Comparison of ENCODE assay signal across 13 cellular contexts in the genomic region with DNA sequence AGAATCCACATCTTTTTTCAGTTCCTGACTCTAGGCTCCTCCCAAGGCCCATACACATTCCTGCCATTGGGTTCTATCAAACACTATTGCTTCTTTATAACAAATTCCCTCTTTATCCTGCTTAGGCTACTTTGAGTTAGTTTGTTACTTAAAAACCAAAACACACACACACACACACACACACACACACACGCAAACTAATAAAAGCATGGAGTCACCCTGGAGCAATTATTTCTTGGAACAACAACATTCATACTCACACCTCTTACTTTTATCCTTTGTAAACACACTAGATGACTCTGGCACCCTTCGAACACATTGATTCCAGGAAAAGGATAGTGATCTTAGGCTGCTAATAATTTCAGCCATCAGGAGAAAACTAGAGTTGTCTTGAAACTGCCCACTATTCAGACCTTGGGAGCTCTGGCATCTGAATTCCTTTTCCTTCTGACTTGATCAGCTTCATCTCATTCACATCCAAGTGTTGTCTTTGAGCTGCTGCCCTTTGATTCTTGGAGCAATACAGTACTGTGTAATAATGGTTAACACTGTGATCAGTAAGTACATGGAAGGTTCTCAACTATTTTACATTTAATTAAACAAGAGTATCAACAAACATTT. TPM values are rescaled to one million over a fixed set of nuclear protein-coding genes. Genes with fewer than 3 reads are reported as not detected.
DNase-seq lines count a peak whose midpoint lies in the region; ATAC-seq and TF ChIP-seq lines count a peak whose summit lies in the region.
"Had no signal": no experiment of that assay in that cellular context is flagged by ENCODE, and none has a peak within 500 bp of the region (broad histone marks: within the 10 kb centered on the region; RNA-seq: fewer than 3 reads in every experiment).

No MANE protein-coding gene starts in this region.

- peak overlapping the region; percentile 78 for H3K27ac Mint-ChIP-seq in WTC11
- no peak overlapping the region for H3K27ac Mint-ChIP-seq in activated CD8-positive, alpha-beta T cell treated with anti-CD3 and anti-CD28 coated beads for 36 hours
- H3K27ac Mint-ChIP-seq: activated T-helper 2 cell treated with anti-CD3 and anti-CD28 coated beads, Interferon-gamma antibody, Interleukin-2, Interleukin-4, amounts not matched to agents 10 μg/mL and 5 μg/mL and 100 μg/mL, durations not matched to agents 14 hours and 24 hours and 36 hours; T-helper 2 cell treated with Interferon-gamma antibody and Interleukin-4, amounts not matched to agents 5 μg/mL and 100 μg/mL, for 36 hours had no signal

- ATAC-seq in WTC11 (no peak), GM21723 (IDR thresholded peaks at IDR 0.05; ENCODE audit: unreplicated experiment) (no peak)
- no peak for ATAC-seq in activated CD8-positive, alpha-beta T cell treated with anti-CD3 and anti-CD28 coated beads for 36 hours

- CTCF ChIA-PET in WTC11 (lab: Charles Lee) = no interaction called here
- CTCF ChIA-PET in activated CD8-positive, alpha-beta T cell treated with anti-CD3 and anti-CD28 coated beads for 36 hours (lab: Charles Lee) = no interaction called here

- H3K27me3 ChIP-seq in sigmoid colon = no peaks in the 10 kb centered on the region
- no peaks in the 10 kb centered on the region for H3K27me3 ChIP-seq in testis

- H3K9me3 ChIP-seq in sigmoid colon (no peaks in the 10 kb centered on the region), testis (no peaks in the 10 kb centered on the region)

- in situ Hi-C loops in G401 (cut with HindIII; ENCODE audit: low sequenced_read_pairs) = no loop called here

- WGBS in sigmoid colon, 2 donors = 33 to 65% methylated on average over 2 of the region's 2 CpGs
- 61 to 77% methylated on average over 2 of the region's 2 CpGs for WGBS in testis, 2 donors

- H3K36me3 ChIP-seq in sigmoid colon (no peaks in the 10 kb centered on the region), testis (ENCODE audit: low read depth, missing control alignments) (no peaks in the 10 kb centered on the region)

- no peaks in the 10 kb centered on the region for H3K9me3 Mint-ChIP-seq in WTC11
- no peaks in the 10 kb centered on the region for H3K9me3 Mint-ChIP-seq in activated CD8-positive, alpha-beta T cell treated with anti-CD3 and anti-CD28 coated beads for 36 hours
- H3K9me3 Mint-ChIP-seq: activated T-helper 2 cell treated with anti-CD3 and anti-CD28 coated beads, Interferon-gamma antibody, Interleukin-2, Interleukin-4, amounts not matched to agents 10 μg/mL and 5 μg/mL and 100 μg/mL, durations not matched to agents 14 hours and 24 hours and 36 hours; T-helper 2 cell treated with Interferon-gamma antibody and Interleukin-4, amounts not matched to agents 5 μg/mL and 100 μg/mL, for 36 hours had no signal

- no peak for TF ChIP-seq POLR2A in sigmoid colon (IDR thresholded peaks at IDR 0.05)
- TF ChIP-seq POLR2A in testis (IDR thresholded peaks at IDR 0.05) = no peak

- H3K4me1 Mint-ChIP-seq in WTC11 = peaks cover 18% of the 10 kb centered on the region
- H3K4me1 Mint-ChIP-seq in activated CD8-positive, alpha-beta T cell treated with anti-CD3 and anti-CD28 coated beads for 36 hours (ENCODE audit: low read depth) = peaks cover 11% of the 10 kb centered on the region

- POLR2A ChIA-PET in WTC11 (lab: Charles Lee) = no interaction called here
- POLR2A ChIA-PET in activated CD8-positive, alpha-beta T cell treated with anti-CD3 and anti-CD28 coated beads for 36 hours (lab: Charles Lee) = no interaction called here

- H3K27ac ChIP-seq in sigmoid colon (peak overlapping the region; percentile 77 to 79 (median 78)), testis (no peak overlapping the region)

- H3K4me3 ChIP-seq in foreskin fibroblast (ENCODE audit: low read depth in 1 of 2, low read length in 2 of 2) (no peak overlapping the region), sigmoid colon (no peak overlapping the region), testis (no peak overlapping the region)

- H3K36me3 Mint-ChIP-seq in WTC11 = 0 out of 2 replicates have a peak, but pooled peaks cover 4% of the 10 kb centered on the region
- peaks cover 2% of the 10 kb centered on the region for H3K36me3 Mint-ChIP-seq in activated CD8-positive, alpha-beta T cell treated with anti-CD3 and anti-CD28 coated beads for 36 hours (ENCODE audit: low read depth)

- TF ChIP-seq CTCF in WTC11 (IDR thresholded peaks at IDR 0.05) (no peak), foreskin fibroblast (IDR thresholded peaks at IDR 0.05; ENCODE audit: low read depth, low read length) (no peak), sigmoid colon (IDR thresholded peaks at IDR 0.05) (no peak), testis (IDR thresholded peaks at IDR 0.05) (no peak)
- TF ChIP-seq CTCF in activated CD8-positive, alpha-beta T cell treated with anti-CD3 and anti-CD28 coated beads for 36 hours (IDR thresholded peaks at IDR 0.05) = no peak

- DNase-seq in G401 (ENCODE audit: low spot score) = peak; percentile 37
- no peak for DNase-seq in WTC11 (ENCODE audit: low spot score)
- DNase-seq in foreskin fibroblast = peak; percentile 33 to 61
- DNase-seq in sigmoid colon = no peak
- no peak for DNase-seq in NCI-H1694 (lab: John Stamatoyannopoulos, UW)
- no peak for DNase-seq in testis
- no peak for DNase-seq in activated CD8-positive, alpha-beta T cell treated with anti-CD3 and anti-CD28 coated beads for 36 hours
- DNase-seq: DND-41, NCI-H1436 treated with DMSO at 0.1 percent for 48 hours, posterior cingulate gyrus had no signal

- no peak for TF ChIP-seq EP300 in sigmoid colon (IDR thresholded peaks at IDR 0.05)

- H3K4me1 ChIP-seq in sigmoid colon = peaks cover 0 to 15% (median 10%) of the 10 kb centered on the region in 4 donors
- H3K4me1 ChIP-seq in testis = peaks cover 7% of the 10 kb centered on the region

- intact Hi-C loops in sigmoid colon (cut with DNase I) (no loop called here), testis (cut with DNase I; ENCODE audit: low total_unique reads) (no loop called here)
- intact Hi-C loops in activated CD8-positive, alpha-beta T cell treated with anti-CD3 and anti-CD28 coated beads for 36 hours (cut with micrococcal nuclease) = no loop called here

- H3K4me3 Mint-ChIP-seq in WTC11 = no peak overlapping the region
- H3K4me3 Mint-ChIP-seq in activated CD8-positive, alpha-beta T cell treated with anti-CD3 and anti-CD28 coated beads for 36 hours = no peak overlapping the region
- H3K4me3 Mint-ChIP-seq: T-helper 2 cell treated with Interferon-gamma antibody and Interleukin-4, amounts not matched to agents 5 μg/mL and 100 μg/mL, for 36 hours had no signal

- no peaks in the 10 kb centered on the region for H3K27me3 Mint-ChIP-seq in WTC11 (ENCODE audit: low read depth)
- no peaks in the 10 kb centered on the region for H3K27me3 Mint-ChIP-seq in activated CD8-positive, alpha-beta T cell treated with anti-CD3 and anti-CD28 coated beads for 36 hours

TF ChIP-seq in WTC11, 78 proteins besides CTCF, POLR2A, EP300 and RAD21 (continues in another document):
- TF ChIP-seq ZNF232 (CRISPR knock-in tag; IDR thresholded peaks at IDR 0.05) (no peak), RELA (CRISPR knock-in tag; IDR thresholded peaks at IDR 0.05; ENCODE audit: borderline replicate concordance) (no peak), FOXJ3 (CRISPR knock-in tag; IDR thresholded peaks at IDR 0.05; ENCODE audit: borderline replicate concordance) (no peak), SMAD3 (CRISPR knock-in tag; IDR thresholded peaks at IDR 0.05; ENCODE audit: borderline replicate concordance) (no peak), PRRX2 (CRISPR knock-in tag; IDR thresholded peaks at IDR 0.05) (no peak), SP1 (CRISPR knock-in tag; conservative IDR thresholded peaks at IDR 0.05) (no peak), JUN (CRISPR knock-in tag; IDR thresholded peaks at IDR 0.05) (no peak), TP53 (CRISPR knock-in tag; IDR thresholded peaks at IDR 0.05) (no peak), CREB1 (CRISPR knock-in tag; IDR thresholded peaks at IDR 0.05) (no peak), NR2C2 (CRISPR knock-in tag; IDR thresholded peaks at IDR 0.05) (no peak)
- TF ChIP-seq, protein P1, sequence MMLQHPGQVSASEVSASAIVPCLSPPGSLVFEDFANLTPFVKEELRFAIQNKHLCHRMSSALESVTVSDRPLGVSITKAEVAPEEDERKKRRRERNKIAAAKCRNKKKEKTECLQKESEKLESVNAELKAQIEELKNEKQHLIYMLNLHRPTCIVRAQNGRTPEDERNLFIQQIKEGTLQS (CRISPR knock-in tag; conservative IDR thresholded peaks at IDR 0.05) = no peak
- TF ChIP-seq, protein P2, sequence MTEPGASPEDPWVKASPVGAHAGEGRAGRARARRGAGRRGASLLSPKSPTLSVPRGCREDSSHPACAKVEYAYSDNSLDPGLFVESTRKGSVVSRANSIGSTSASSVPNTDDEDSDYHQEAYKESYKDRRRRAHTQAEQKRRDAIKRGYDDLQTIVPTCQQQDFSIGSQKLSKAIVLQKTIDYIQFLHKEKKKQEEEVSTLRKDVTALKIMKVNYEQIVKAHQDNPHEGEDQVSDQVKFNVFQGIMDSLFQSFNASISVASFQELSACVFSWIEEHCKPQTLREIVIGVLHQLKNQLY (CRISPR knock-in tag; IDR thresholded peaks at IDR 0.05) = no peak
- TF ChIP-seq, protein P3, sequence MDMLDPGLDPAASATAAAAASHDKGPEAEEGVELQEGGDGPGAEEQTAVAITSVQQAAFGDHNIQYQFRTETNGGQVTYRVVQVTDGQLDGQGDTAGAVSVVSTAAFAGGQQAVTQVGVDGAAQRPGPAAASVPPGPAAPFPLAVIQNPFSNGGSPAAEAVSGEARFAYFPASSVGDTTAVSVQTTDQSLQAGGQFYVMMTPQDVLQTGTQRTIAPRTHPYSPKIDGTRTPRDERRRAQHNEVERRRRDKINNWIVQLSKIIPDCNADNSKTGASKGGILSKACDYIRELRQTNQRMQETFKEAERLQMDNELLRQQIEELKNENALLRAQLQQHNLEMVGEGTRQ (CRISPR knock-in tag; IDR thresholded peaks at IDR 0.05) = no peak

RNA-seq across cellular contexts. Expression of a gene that starts 2.6 kb away (rescaled TPM):
- 4.9 and 5.1 TPM in 2 replicates for total RNA-seq in G401 (2014; rRNA removed; shearing (Covaris generic))
- 9.5 to 11.5 TPM (median 9.9 TPM) in 3 replicates for total RNA-seq in WTC11 (2021)
- total RNA-seq in sigmoid colon = 10 to 100 TPM; 25.8 to 28.5 (median 27.9) TPM
- 10 to 100 TPM; 16.2 to 24.0 (median 20.6) TPM for polyA plus RNA-seq in sigmoid colon
- 10 to 100 TPM; 26.9 to 30.6 TPM for total RNA-seq in testis
- polyA plus RNA-seq in testis (ENCODE audit: insufficient read depth, low read depth, low replicate concordance) = 19.2 TPM
- 10 to 100 TPM; 17.3 to 18.8 TPM for total RNA-seq in activated CD8-positive, alpha-beta T cell treated with anti-CD3 and anti-CD28 coated beads for 36 hours

Comparison
In these comparisons a context has a peak if more than half of its experiments do, and no peak if none do; other contexts are left out.
1. DNase-seq: peak in G401 (single experiment) and foreskin fibroblast (2 of 2); none in WTC11 (single experiment), sigmoid colon (single experiment), NCI-H1694 (single experiment), testis (single experiment) and activated CD8-positive, alpha-beta T cell treated with anti-CD3 and anti-CD28 coated beads for 36 hours (single experiment).
2. H3K27ac ChIP-seq: peak in sigmoid colon (4 of 4); none in testis (0 of 2).